In the genomic region with DNA sequence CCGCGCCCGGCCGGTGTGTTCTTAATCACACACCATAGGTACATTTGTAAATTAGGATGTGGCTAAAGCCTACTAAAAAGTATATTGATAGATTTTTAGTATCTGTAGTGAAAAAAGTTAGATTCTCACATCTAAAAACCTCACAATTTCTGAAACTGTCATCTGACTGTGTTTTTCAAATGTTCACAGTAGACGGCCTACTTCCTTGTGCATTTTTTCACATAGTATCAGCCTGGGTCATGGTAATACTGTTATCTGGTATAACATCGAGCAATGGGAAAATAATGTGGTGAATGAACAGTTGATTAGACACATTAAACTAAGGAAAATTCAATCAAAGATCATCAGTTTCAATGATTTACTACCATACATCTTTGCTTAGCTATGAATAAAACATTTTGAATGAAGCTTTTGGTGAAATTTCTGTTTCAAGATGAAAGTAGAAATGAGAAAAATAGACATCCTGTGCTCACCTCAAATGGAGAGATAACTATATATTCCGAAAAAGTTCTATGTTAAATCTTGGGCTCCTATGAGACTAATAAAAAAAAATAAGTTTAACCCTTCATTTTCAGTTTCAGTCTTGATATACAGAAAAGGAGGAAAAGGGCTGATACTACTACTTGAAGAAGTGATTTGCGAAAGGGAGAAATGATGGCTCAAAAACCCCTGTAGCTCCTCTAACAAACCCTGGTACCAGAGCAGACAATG, we compare ENCODE assay signal across 13 cellular contexts.
"Had no signal": no experiment of that assay in that cellular context is flagged by ENCODE, and none has a peak within 500 bp of the region (broad histone marks: within the 10 kb centered on the region; RNA-seq: fewer than 3 reads in every experiment).

No MANE protein-coding gene starts in this region.

- DNase-seq: activated CD4-positive, alpha-beta memory T cell treated with anti-CD3 and anti-CD28 coated beads, Interleukin-2, amount 10 ng/mL, durations not matched to agents 7 days and 5 days; activated CD4-positive, alpha-beta T cell treated with anti-CD3 and anti-CD28 coated beads for 36 hours; activated naive CD8-positive, alpha-beta T cell treated with anti-CD3 and anti-CD28 coated beads, Interleukin-2, amount 10 ng/mL, durations not matched to agents 7 days and 5 days; anterior cingulate cortex; dorsolateral prefrontal cortex; hypothalamus; lower lobe of right lung; ovary; stimulated activated CD4-positive, alpha-beta T cell treated with anti-CD3 and anti-CD28 coated beads, Interleukin-12 subunit alpha, Interleukin-12 subunit beta, amount 100 ng/mL, for 4 hours; stimulated activated naive CD8-positive, alpha-beta T cell treated with anti-CD3 and anti-CD28 coated beads, Interleukin-15, Interleukin-2, amounts not matched to agents 100 U/mL and 50 U/mL, for 24 hours had no signal

- ATAC-seq: activated CD4-positive, alpha-beta T cell treated with anti-CD3 and anti-CD28 coated beads for 36 hours; lower lobe of right lung; stimulated activated naive CD8-positive, alpha-beta T cell treated with anti-CD3 and anti-CD28 coated beads, Interleukin-15, Interleukin-2, amounts not matched to agents 100 U/mL and 50 U/mL, for 24 hours had no signal

- H3K27ac ChIP-seq: breast epithelium, dorsolateral prefrontal cortex, lower lobe of right lung, neural progenitor cell, ovary, upper lobe of left lung had no signal

- H3K27me3 ChIP-seq: breast epithelium, dorsolateral prefrontal cortex, neural progenitor cell, ovary, upper lobe of left lung had no signal

- H3K9me3 ChIP-seq: breast epithelium, lower lobe of right lung, ovary, upper lobe of left lung had no signal

- H3K4me3 ChIP-seq: breast epithelium, dorsolateral prefrontal cortex, lower lobe of right lung, neural progenitor cell, ovary, upper lobe of left lung had no signal

- H3K36me3 ChIP-seq: breast epithelium, lower lobe of right lung, neural progenitor cell, ovary, upper lobe of left lung had no signal
